ENCODE assay signal across 19 cellular contexts in the genomic region with DNA sequence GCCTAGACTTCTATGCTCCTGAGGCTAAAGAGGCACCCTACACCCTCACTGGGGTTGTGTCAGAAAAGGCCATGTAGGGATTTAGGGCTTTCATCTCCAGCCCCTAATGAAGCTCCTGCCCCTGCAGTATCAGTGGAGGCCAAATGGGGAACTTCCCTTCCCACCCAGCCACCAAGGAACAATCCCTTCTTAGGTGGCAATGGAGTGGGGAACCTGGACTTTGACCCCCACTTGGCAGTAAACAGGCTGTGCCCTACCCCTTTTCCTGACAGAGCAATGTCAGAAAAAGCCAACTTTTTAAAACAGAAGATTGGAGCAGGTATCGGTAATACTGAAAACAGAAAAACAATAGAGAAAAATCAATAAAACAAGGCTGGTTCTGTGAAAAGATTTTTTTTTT. TPM values are rescaled to one million over a fixed set of nuclear protein-coding genes. Genes with fewer than 3 reads are reported as not detected.
A peak's percentile ranks its signal among the peaks of the same experiment; 100 is the strongest.
DNase-seq lines count a peak whose midpoint lies in the region; ATAC-seq, FAIRE-seq and TF ChIP-seq lines count a peak whose summit lies in the region.
"Had no signal": no experiment of that assay in that cellular context is flagged by ENCODE, and none has a peak within 500 bp of the region (broad histone marks: within the 10 kb centered on the region; RNA-seq: fewer than 3 reads in every experiment).

No MANE protein-coding gene starts in this region.

- H4K12ac ChIP-seq in trophoblast cell (ENCODE audit: low read depth, low read length): no peak overlapping the region

- H3K36me3 ChIP-seq in HepG2 (replicated peaks in 1 of 2; ENCODE audit: control insufficient read depth in 1 of 2, insufficient read depth in 2 of 2, low read length in 2 of 2) (peaks cover 21 to 77% of the 10 kb centered on the region in 2 experiments), right lobe of liver (peaks cover 0 to 85% (median 34%) of the 10 kb centered on the region in 4 donors), trophoblast cell (ENCODE audit: control insufficient read depth in 1 of 2, insufficient read depth in 2 of 2, low read length in 2 of 2) (no peaks in the 10 kb centered on the region)
- H3K36me3 ChIP-seq: BLaER1 had no signal

- no peaks in the 10 kb centered on the region for H3K9me3 ChIP-seq in HepG2 (ENCODE audit: low read length)
- H3K9me3 ChIP-seq in right lobe of liver: no peaks in the 10 kb centered on the region
- H3K9me3 ChIP-seq in trophoblast cell (ENCODE audit: insufficient read depth, low read depth, low read length): no peaks in the 10 kb centered on the region
- H3K9me3 ChIP-seq: BLaER1, Caco-2 had no signal

- no peak overlapping the region for H3K14ac ChIP-seq in trophoblast cell (ENCODE audit: low read length)

- no peak overlapping the region for H2BK12ac ChIP-seq in trophoblast cell (ENCODE audit: low read length)

- no peak overlapping the region for H2BK120ac ChIP-seq in trophoblast cell (ENCODE audit: insufficient read depth, low read length, poor library complexity)

- in situ Hi-C loops in HepG2 (cut with HindIII; ENCODE audit: extremely low pct_ligation_motif_present, low pct_unique_long_range_greater_than_20kb): no loop called here

- TF ChIP-seq CTCF in HepG2 (CRISPR knock-in tag; IDR thresholded peaks at IDR 0.05) (no peak), right lobe of liver (IDR thresholded peaks at IDR 0.05) (no peak), omental fat pad (IDR thresholded peaks at IDR 0.05) (no peak)

- no TSS peak for BruUV-seq in HepG2 (replicated peaks; lab: Mats Ljungman, UMichigan)

- POLR2A ChIA-PET in HepG2 (lab: Yijun Ruan, JAX): no interaction called here

- no peaks in the 10 kb centered on the region for H3K79me2 ChIP-seq in HepG2 (ENCODE audit: insufficient read depth, low read length)
- no peaks in the 10 kb centered on the region for H3K79me2 ChIP-seq in trophoblast cell (ENCODE audit: control insufficient read depth, insufficient read depth, low read length, poor library complexity)

- no peak overlapping the region for H4K91ac ChIP-seq in trophoblast cell (ENCODE audit: low read depth, low read length)

- H3K4me3 ChIP-seq in HepG2 (replicated peaks in 1 of 3; ENCODE audit: insufficient read depth in 1 of 3, low read depth in 2 of 3, low read length in 3 of 3) (no peak overlapping the region), right lobe of liver (no peak overlapping the region), trophoblast cell (ENCODE audit: low read depth, low read length) (no peak overlapping the region)
- H3K4me3 ChIP-seq: BLaER1 had no signal

- H3K27ac ChIP-seq in HepG2 (ENCODE audit: extremely low read length, insufficient read depth, low read length) (no peak overlapping the region), right lobe of liver (no peak overlapping the region), trophoblast cell (ENCODE audit: low read depth, low read length) (no peak overlapping the region)
- H3K27ac ChIP-seq: 22Rv1, BLaER1, HL-60 had no signal

- no peak for FAIRE-seq in HepG2 (lab: Jason Lieb, UNC)
- FAIRE-seq: GM12892 had no signal

- no peak overlapping the region for H3K4ac ChIP-seq in trophoblast cell (ENCODE audit: low read depth, low read length)

- no peak overlapping the region for H3K4me2 ChIP-seq in HepG2 (ENCODE audit: low read depth, low read length)
- H3K4me2 ChIP-seq in trophoblast cell (ENCODE audit: low read length): no peak overlapping the region
- H3K4me2 ChIP-seq: BLaER1 had no signal

- H3K9ac ChIP-seq in HepG2 (ENCODE audit: insufficient read depth, low read depth, low read length) (no peak overlapping the region), trophoblast cell (ENCODE audit: low read length) (no peak overlapping the region)
- H3K9ac ChIP-seq: BLaER1 had no signal

- peaks cover 25% of the 10 kb centered on the region for H3K4me1 ChIP-seq in HepG2 (ENCODE audit: insufficient read depth, low read length)
- H3K4me1 ChIP-seq in right lobe of liver: peaks cover 0 to 14% (median 6%) of the 10 kb centered on the region in 4 donors
- H3K4me1 ChIP-seq in trophoblast cell (ENCODE audit: control insufficient read depth in 1 of 2, insufficient read depth in 2 of 2, low read length in 2 of 2): no peaks in the 10 kb centered on the region
- H3K4me1 ChIP-seq: BLaER1 had no signal

- DNase-seq in HepG2 (ENCODE audit: low spot score) (no peak), right lobe of liver (no peak), left colon (peak; percentile 56 to 63), trophoblast cell (no peak), omental fat pad (ENCODE audit: low spot score) (no peak), NCI-H2171 (lab: John Stamatoyannopoulos, UW) (no peak)
- DNase-seq in activated effector memory CD4-positive, alpha-beta T cell treated with anti-CD3 and anti-CD28 coated beads, Interleukin-2, amount 50 U/mL, for 16 hours: no peak
- DNase-seq: AML-193; Caco-2; CD8-positive, alpha-beta memory T cell; DND-41; GDM1; HCEC 1CT; HFFc6 had no signal

- peak; percentile 35; the same call in 2 of the 3 replicates for ATAC-seq in HepG2
- ATAC-seq in right lobe of liver: no peak
- ATAC-seq in left colon: peak; percentile 85
- ATAC-seq in HG02763 (IDR thresholded peaks at IDR 0.05; ENCODE audit: unreplicated experiment): no peak
- ATAC-seq in omental fat pad (ENCODE audit: low FRiP score): no peak

- intact Hi-C loops in HepG2 (cut with micrococcal nuclease; ENCODE audit: unreplicated experiment): loop anchor here (5.0 kb wide), 1 partner anchor 34 kb away; a partner anchor contains a TSS
- intact Hi-C loops in right lobe of liver (cut with DNase I): no loop called here
- intact Hi-C loops in left colon (cut with DNase I, micrococcal nuclease): no loop called here

- WGBS in HepG2 (ENCODE audit: low lambda C conversion rate): 89% methylated on average over 1 of the region's 1 CpG
- 67% methylated on average over 1 of the region's 1 CpG for WGBS in right lobe of liver (ENCODE audit: insufficient coverage, low coverage, low lambda C conversion rate, missing lambda C conversion rate)
- no CpG with 5 or more reads among the region's 1 CpG for WGBS in trophoblast cell (ENCODE audit: extremely low coverage, insufficient coverage, insufficient read length)

- H4K20me1 ChIP-seq in HepG2 (ENCODE audit: insufficient read depth, low read length): no peaks in the 10 kb centered on the region; the same call in 1 of the 2 replicates
- H4K20me1 ChIP-seq: BLaER1 had no signal

- H3K27me3 ChIP-seq in HepG2 (ENCODE audit: control insufficient read depth in 1 of 2, insufficient read depth in 2 of 2, low read length in 2 of 2) (no peaks in the 10 kb centered on the region; a peak in 1 of 5 replicates), right lobe of liver (no peaks in the 10 kb centered on the region), trophoblast cell (ENCODE audit: insufficient read depth, low read length) (no peaks in the 10 kb centered on the region)
- H3K27me3 ChIP-seq: BLaER1 had no signal

- no peak overlapping the region for H4K8ac ChIP-seq in trophoblast cell (ENCODE audit: low read depth, low read length)

- no peak for TF ChIP-seq RAD21 in HepG2 (CRISPR knock-in tag; IDR thresholded peaks at IDR 0.05)

- peaks cover 1% of the 10 kb centered on the region for H3K79me1 ChIP-seq in trophoblast cell (ENCODE audit: low read length)

- H2BK5ac ChIP-seq in trophoblast cell (ENCODE audit: low read depth, low read length, poor library complexity): peak overlapping the region; percentile 21

- H3K18ac ChIP-seq in trophoblast cell (ENCODE audit: low read length): no peak overlapping the region

- CTCF ChIA-PET in HepG2 (lab: Yijun Ruan, JAX; ENCODE audit: low intra/inter-chr PET ratio, low total read pairs): no interaction called here

- TF ChIP-seq EP300 in HepG2 (IDR thresholded peaks at IDR 0.05; ENCODE audit: low read depth in 2 of 2, low read length in 2 of 2) (no peak), HepG2 (CRISPR knock-in tag; IDR thresholded peaks at IDR 0.05; ENCODE audit: borderline replicate concordance) (no peak)

- no peak overlapping the region for H2AK5ac ChIP-seq in trophoblast cell (ENCODE audit: low read length)

- no peak overlapping the region for H3K23ac ChIP-seq in trophoblast cell (ENCODE audit: low read length)

- TF ChIP-seq POLR2A in HepG2 (IDR thresholded peaks at IDR 0.05; ENCODE audit: insufficient read depth in 1 of 2, low read depth in 2 of 2, low read length in 2 of 2) (no peak), right lobe of liver (IDR thresholded peaks at IDR 0.05) (no peak)

- H2AFZ ChIP-seq in HepG2 (ENCODE audit: low read length) (no peak overlapping the region), trophoblast cell (ENCODE audit: insufficient read depth, low read length, poor library complexity) (no peak overlapping the region)

RNA-seq across cellular contexts. Expression of a gene that starts 35.5 kb away (rescaled TPM):
- total RNA-seq in HepG2 (2016; rRNA removed; fragmentation: Illumina TruSeq; extraction: Trizol) (19.1 and 30.4 TPM in 2 replicates), right lobe of liver (10 to 100 TPM in 1 of 6 experiments, 1 to 10 TPM in 5; 7.1 to 12.7 (median 8.1) TPM), left colon (1 to 10 TPM; 7.3 to 8.4 TPM), omental fat pad (100 to 1,000 TPM in 2 of 4 donors, 10 to 100 TPM in 2; 48.8 to 195 (median 96.0) TPM)
- 3.8 and 5.2 TPM in 2 replicates for total RNA-seq in HepG2 (2016; cell fraction: cytosol; rRNA removed; fragmentation: Illumina TruSeq; extraction: Trizol; ENCODE audit: low read depth)
- total RNA-seq in HepG2 (2016; cell fraction: insoluble cytoplasmic fraction; rRNA removed; fragmentation: Illumina TruSeq; extraction: Trizol): 20.0 and 30.2 TPM in 2 replicates
- total RNA-seq in HepG2 (2016; cell fraction: membrane; rRNA removed; fragmentation: Illumina TruSeq; extraction: Trizol): 10.5 and 14.2 TPM in 2 replicates
- 42.1 and 44.8 TPM in 2 replicates for total RNA-seq in HepG2 (2016; cell fraction: nucleus; rRNA removed; fragmentation: Illumina TruSeq; extraction: Trizol)
- polyA plus RNA-seq in HepG2 (2011; rRNA removed): 51.2 and 56.0 TPM in 2 replicates
- polyA plus RNA-seq in HepG2 (2011; cell fraction: cytosol; rRNA removed): 32.0 and 44.1 TPM in 2 replicates
- 29.6 and 34.0 TPM in 2 replicates for polyA plus RNA-seq in HepG2 (2011; cell fraction: nucleus; rRNA removed)
- 36.6 and 42.7 TPM in 2 replicates for polyA plus RNA-seq in HepG2 (2012)
- polyA plus RNA-seq in HepG2 (2016; cell fraction: cytosol; fragmentation: Illumina TruSeq; extraction: Trizol; ENCODE audit: low read depth): 1.4 TPM in 2 replicates
- 18.6 and 19.7 TPM in 2 replicates for polyA plus RNA-seq in HepG2 (2016; cell fraction: insoluble cytoplasmic fraction; fragmentation: Illumina TruSeq; extraction: Trizol; ENCODE audit: low read depth)
- polyA plus RNA-seq in HepG2 (2016; cell fraction: membrane; fragmentation: Illumina TruSeq; extraction: Trizol; ENCODE audit: low read depth): 4.9 and 6.2 TPM in 2 replicates
- 62.4 and 64.4 TPM in 2 replicates for polyA plus RNA-seq in HepG2 (2016; cell fraction: nucleus; fragmentation: Illumina TruSeq; extraction: Trizol; ENCODE audit: insufficient read depth, low read depth)
- 66.6 and 122 TPM in 2 replicates for polyA minus RNA-seq in HepG2 (2011; rRNA and poly(A)+ RNA removed; ENCODE audit: low replicate concordance)
- polyA minus RNA-seq in HepG2 (2011; cell fraction: cytosol; rRNA and poly(A)+ RNA removed): 49.6 and 53.0 TPM in 2 replicates
- polyA minus RNA-seq in HepG2 (2011; cell fraction: nucleus; rRNA and poly(A)+ RNA removed): 69.3 and 81.4 TPM in 2 replicates
- 29.4 and 30.4 TPM in 2 replicates for polyA plus RNA-seq in trophoblast cell (2013)

Comparison
In these comparisons a context has a peak if more than half of its experiments do, and no peak if none do; other contexts are left out.
1. ATAC-seq: peak in HepG2 (single experiment) and left colon (single experiment); none in right lobe of liver (0 of 4), HG02763 (single experiment) and omental fat pad (single experiment).
2. DNase-seq: peak in left colon (2 of 2); none in HepG2 (single experiment), right lobe of liver (0 of 3), trophoblast cell (0 of 2), activated effector memory CD4-positive, alpha-beta T cell treated with anti-CD3 and anti-CD28 coated beads, Interleukin-2, amount 50 U/mL, for 16 hours (single experiment), omental fat pad (single experiment) and NCI-H2171 (single experiment).